Comparison of ENCODE assay signal across 1 cellular context in the genomic region with DNA sequence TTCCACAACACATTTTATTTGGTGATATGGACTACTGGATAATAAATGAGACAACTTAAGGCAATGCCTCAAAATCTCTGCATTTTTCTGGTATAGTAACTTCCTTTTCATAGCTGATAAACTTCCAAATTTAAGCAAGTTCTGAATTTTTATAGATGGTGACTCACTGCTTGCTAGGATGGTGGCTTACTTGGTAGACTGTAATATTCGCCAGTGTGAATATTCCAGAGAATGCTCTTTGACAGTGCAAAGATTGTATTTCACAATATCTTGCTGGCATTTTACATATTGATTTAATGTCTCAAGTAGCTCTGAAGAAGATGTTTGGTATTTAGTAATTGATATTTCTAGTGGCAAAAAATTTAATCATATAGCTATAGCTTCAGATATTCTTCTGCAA.
TF ChIP-seq lines count a peak whose summit lies in the region.

No MANE protein-coding gene starts in this region.

TF ChIP-seq in HepG2, 621 proteins besides CTCF, POLR2A, EP300 and RAD21 (continued from another document):
- TF ChIP-seq, protein P1, sequence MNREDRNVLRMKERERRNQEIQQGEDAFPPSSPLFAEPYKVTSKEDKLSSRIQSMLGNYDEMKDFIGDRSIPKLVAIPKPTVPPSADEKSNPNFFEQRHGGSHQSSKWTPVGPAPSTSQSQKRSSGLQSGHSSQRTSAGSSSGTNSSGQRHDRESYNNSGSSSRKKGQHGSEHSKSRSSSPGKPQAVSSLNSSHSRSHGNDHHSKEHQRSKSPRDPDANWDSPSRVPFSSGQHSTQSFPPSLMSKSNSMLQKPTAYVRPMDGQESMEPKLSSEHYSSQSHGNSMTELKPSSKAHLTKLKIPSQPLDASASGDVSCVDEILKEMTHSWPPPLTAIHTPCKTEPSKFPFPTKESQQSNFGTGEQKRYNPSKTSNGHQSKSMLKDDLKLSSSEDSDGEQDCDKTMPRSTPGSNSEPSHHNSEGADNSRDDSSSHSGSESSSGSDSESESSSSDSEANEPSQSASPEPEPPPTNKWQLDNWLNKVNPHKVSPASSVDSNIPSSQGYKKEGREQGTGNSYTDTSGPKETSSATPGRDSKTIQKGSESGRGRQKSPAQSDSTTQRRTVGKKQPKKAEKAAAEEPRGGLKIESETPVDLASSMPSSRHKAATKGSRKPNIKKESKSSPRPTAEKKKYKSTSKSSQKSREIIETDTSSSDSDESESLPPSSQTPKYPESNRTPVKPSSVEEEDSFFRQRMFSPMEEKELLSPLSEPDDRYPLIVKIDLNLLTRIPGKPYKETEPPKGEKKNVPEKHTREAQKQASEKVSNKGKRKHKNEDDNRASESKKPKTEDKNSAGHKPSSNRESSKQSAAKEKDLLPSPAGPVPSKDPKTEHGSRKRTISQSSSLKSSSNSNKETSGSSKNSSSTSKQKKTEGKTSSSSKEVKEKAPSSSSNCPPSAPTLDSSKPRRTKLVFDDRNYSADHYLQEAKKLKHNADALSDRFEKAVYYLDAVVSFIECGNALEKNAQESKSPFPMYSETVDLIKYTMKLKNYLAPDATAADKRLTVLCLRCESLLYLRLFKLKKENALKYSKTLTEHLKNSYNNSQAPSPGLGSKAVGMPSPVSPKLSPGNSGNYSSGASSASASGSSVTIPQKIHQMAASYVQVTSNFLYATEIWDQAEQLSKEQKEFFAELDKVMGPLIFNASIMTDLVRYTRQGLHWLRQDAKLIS (CRISPR knock-in tag; IDR thresholded peaks at IDR 0.05): no peak
